In genomic region chr22:38259370-38259769, GRCh38 we compare ENCODE assay signal across 10 cellular contexts. TPM values are rescaled to one million over a fixed set of nuclear protein-coding genes. Genes with fewer than 3 reads are reported as not detected.
DNase-seq lines count a peak whose midpoint lies in the region; ATAC-seq and TF ChIP-seq lines count a peak whose summit lies in the region.
"Had no signal": no experiment of that assay in that cellular context is flagged by ENCODE, and none has a peak within 500 bp of the region (broad histone marks: within the 10 kb centered on the region; RNA-seq: fewer than 3 reads in every experiment).

No MANE protein-coding gene starts in this region.

- H3K4me3 ChIP-seq in coronary artery (no peak overlapping the region), vagina (no peak overlapping the region)

- H3K36me3 ChIP-seq in vagina, result peaks cover 0 to 5% of the 10 kb centered on the region in 2 donors

- H3K27ac Mint-ChIP-seq in stimulated activated naive CD8-positive, alpha-beta T cell treated with anti-CD3 and anti-CD28 coated beads, Interleukin-15, Interleukin-2, amounts not matched to agents 100 ng/mL and 50 ng/mL, for 24 hours, result peak overlapping the region; percentile 46
- peak overlapping the region in 1 of 2 donors; percentile 1 for H3K27ac Mint-ChIP-seq in stimulated activated naive CD8-positive, alpha-beta T cell treated with anti-CD3 and anti-CD28 coated beads, Interleukin-15, amount 100 ng/mL, for 72 hours
- peak overlapping the region; percentile 98 for H3K27ac Mint-ChIP-seq in nephron progenitor cell

- peaks cover 4% of the 10 kb centered on the region for H3K36me3 Mint-ChIP-seq in stimulated activated naive CD8-positive, alpha-beta T cell treated with anti-CD3 and anti-CD28 coated beads, Interleukin-15, Interleukin-2, amounts not matched to agents 100 ng/mL and 50 ng/mL, for 24 hours (ENCODE audit: low read depth)
- H3K36me3 Mint-ChIP-seq in nephron progenitor cell (ENCODE audit: low read depth), result peaks cover 34% of the 10 kb centered on the region

- no peak for TF ChIP-seq POLR2A in vagina (IDR thresholded peaks at IDR 0.05)

- peak overlapping the region; percentile 79 to 91 for H3K27ac ChIP-seq in coronary artery
- peak overlapping the region; percentile 89 for H3K27ac ChIP-seq in vagina

- no peaks in the 10 kb centered on the region for H3K27me3 Mint-ChIP-seq in stimulated activated naive CD8-positive, alpha-beta T cell treated with anti-CD3 and anti-CD28 coated beads, Interleukin-15, Interleukin-2, amounts not matched to agents 100 ng/mL and 50 ng/mL, for 24 hours
- H3K27me3 Mint-ChIP-seq in stimulated activated naive CD8-positive, alpha-beta T cell treated with anti-CD3 and anti-CD28 coated beads, Interleukin-15, amount 100 ng/mL, for 72 hours, result no peaks in the 10 kb centered on the region
- H3K27me3 Mint-ChIP-seq in nephron progenitor cell (ENCODE audit: low read depth, poor library complexity), result peaks cover 9% of the 10 kb centered on the region

- TF ChIP-seq CTCF in coronary artery (IDR thresholded peaks at IDR 0.05), result no peak
- no peak for TF ChIP-seq CTCF in nephron progenitor cell (IDR thresholded peaks at IDR 0.05)
- TF ChIP-seq CTCF in vagina (IDR thresholded peaks at IDR 0.05), result no peak

- H3K9me3 Mint-ChIP-seq in stimulated activated naive CD8-positive, alpha-beta T cell treated with anti-CD3 and anti-CD28 coated beads, Interleukin-15, Interleukin-2, amounts not matched to agents 100 ng/mL and 50 ng/mL, for 24 hours, result no peaks in the 10 kb centered on the region
- no peaks in the 10 kb centered on the region for H3K9me3 Mint-ChIP-seq in stimulated activated naive CD8-positive, alpha-beta T cell treated with anti-CD3 and anti-CD28 coated beads, Interleukin-15, amount 100 ng/mL, for 72 hours
- no peaks in the 10 kb centered on the region for H3K9me3 Mint-ChIP-seq in nephron progenitor cell

- no peaks in the 10 kb centered on the region for H3K9me3 ChIP-seq in vagina

- no peak for ATAC-seq in stimulated activated naive CD8-positive, alpha-beta T cell treated with anti-CD3 and anti-CD28 coated beads, Interleukin-15, amount 100 ng/mL, for 72 hours

- H3K4me3 Mint-ChIP-seq in stimulated activated naive CD8-positive, alpha-beta T cell treated with anti-CD3 and anti-CD28 coated beads, Interleukin-15, Interleukin-2, amounts not matched to agents 100 ng/mL and 50 ng/mL, for 24 hours, result no peak overlapping the region
- H3K4me3 Mint-ChIP-seq in stimulated activated naive CD8-positive, alpha-beta T cell treated with anti-CD3 and anti-CD28 coated beads, Interleukin-15, amount 100 ng/mL, for 72 hours, result no peak overlapping the region
- peak overlapping the region; percentile 39 for H3K4me3 Mint-ChIP-seq in nephron progenitor cell

- H3K4me1 Mint-ChIP-seq in stimulated activated naive CD8-positive, alpha-beta T cell treated with anti-CD3 and anti-CD28 coated beads, Interleukin-15, Interleukin-2, amounts not matched to agents 100 ng/mL and 50 ng/mL, for 24 hours (ENCODE audit: low read depth), result peaks cover 14% of the 10 kb centered on the region
- H3K4me1 Mint-ChIP-seq in stimulated activated naive CD8-positive, alpha-beta T cell treated with anti-CD3 and anti-CD28 coated beads, Interleukin-15, amount 100 ng/mL, for 72 hours, result peaks cover 29% of the 10 kb centered on the region
- H3K4me1 Mint-ChIP-seq in nephron progenitor cell, result peaks cover 54% of the 10 kb centered on the region

- H3K27me3 ChIP-seq in vagina, result no peaks in the 10 kb centered on the region

- no peak for DNase-seq in stimulated activated naive CD8-positive, alpha-beta T cell treated with anti-CD3 and anti-CD28 coated beads, Interleukin-15, amount 100 ng/mL, for 72 hours
- no peak for DNase-seq in coronary artery (ENCODE audit: low spot score)
- no peak for DNase-seq in nephron progenitor cell
- DNase-seq in vagina (ENCODE audit: extremely low spot score in 2 of 2), result no peak
- no peak for DNase-seq in SHP77 treated with DMSO at 0.1 percent for 48 hours (lab: John Stamatoyannopoulos, UW)
- DNase-seq in NCI-H82 (lab: John Stamatoyannopoulos, UW), result no peak
- DNase-seq in NCI-H1436 treated with DMSO at 0.1 percent for 48 hours (lab: John Stamatoyannopoulos, UW), result no peak
- DNase-seq: activated T-cell treated with anti-CD3 and anti-CD28 coated beads for 4 hours, SHP77 had no signal

- intact Hi-C loops in vagina (cut with DNase I), result no loop called here

- H3K4me1 ChIP-seq in vagina, result peaks cover 55% of the 10 kb centered on the region

RNA-seq across cellular contexts. Expression of gene TMEM184B, which starts 13.4 kb away (rescaled TPM):
- total RNA-seq in vagina, result 50.8 TPM

RNA-seq across cellular contexts. Expression of gene MAFF, which starts 57.6 kb away (rescaled TPM):
- 90.6 TPM for total RNA-seq in vagina

RNA-seq across cellular contexts. Expression of gene CSNK1E, which starts 57.9 kb away (rescaled TPM):
- 162 TPM for total RNA-seq in vagina
